In the genomic region with DNA sequence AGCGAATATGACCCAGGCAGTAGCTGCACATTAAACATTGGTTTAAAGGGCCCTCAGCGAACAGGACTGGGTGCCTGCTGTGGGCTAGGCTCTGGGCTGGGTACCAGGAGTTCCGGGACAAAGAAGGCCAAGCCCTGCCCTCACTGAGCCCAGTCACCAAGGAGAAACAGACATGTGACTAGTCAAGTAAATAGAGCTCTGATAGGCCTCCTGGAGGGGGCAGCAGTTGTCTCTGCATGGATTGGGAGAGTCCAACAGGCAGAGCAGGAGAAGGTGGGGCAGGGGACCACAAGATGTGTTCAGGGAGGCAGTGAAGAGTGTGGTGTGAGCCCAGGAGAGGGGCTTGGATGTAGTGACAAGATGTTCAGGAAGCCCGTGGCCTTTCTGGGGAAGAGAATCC, we compare ENCODE assay signal across 1 cellular context.
A peak's percentile ranks its signal among the peaks of the same experiment; 100 is the strongest.
TF ChIP-seq lines count a peak whose summit lies in the region.

No MANE protein-coding gene starts in this region.

TF ChIP-seq in HepG2, 621 proteins besides CTCF, POLR2A, EP300 and RAD21 (continued from another document and continues in another):
- TF ChIP-seq, protein P1, sequence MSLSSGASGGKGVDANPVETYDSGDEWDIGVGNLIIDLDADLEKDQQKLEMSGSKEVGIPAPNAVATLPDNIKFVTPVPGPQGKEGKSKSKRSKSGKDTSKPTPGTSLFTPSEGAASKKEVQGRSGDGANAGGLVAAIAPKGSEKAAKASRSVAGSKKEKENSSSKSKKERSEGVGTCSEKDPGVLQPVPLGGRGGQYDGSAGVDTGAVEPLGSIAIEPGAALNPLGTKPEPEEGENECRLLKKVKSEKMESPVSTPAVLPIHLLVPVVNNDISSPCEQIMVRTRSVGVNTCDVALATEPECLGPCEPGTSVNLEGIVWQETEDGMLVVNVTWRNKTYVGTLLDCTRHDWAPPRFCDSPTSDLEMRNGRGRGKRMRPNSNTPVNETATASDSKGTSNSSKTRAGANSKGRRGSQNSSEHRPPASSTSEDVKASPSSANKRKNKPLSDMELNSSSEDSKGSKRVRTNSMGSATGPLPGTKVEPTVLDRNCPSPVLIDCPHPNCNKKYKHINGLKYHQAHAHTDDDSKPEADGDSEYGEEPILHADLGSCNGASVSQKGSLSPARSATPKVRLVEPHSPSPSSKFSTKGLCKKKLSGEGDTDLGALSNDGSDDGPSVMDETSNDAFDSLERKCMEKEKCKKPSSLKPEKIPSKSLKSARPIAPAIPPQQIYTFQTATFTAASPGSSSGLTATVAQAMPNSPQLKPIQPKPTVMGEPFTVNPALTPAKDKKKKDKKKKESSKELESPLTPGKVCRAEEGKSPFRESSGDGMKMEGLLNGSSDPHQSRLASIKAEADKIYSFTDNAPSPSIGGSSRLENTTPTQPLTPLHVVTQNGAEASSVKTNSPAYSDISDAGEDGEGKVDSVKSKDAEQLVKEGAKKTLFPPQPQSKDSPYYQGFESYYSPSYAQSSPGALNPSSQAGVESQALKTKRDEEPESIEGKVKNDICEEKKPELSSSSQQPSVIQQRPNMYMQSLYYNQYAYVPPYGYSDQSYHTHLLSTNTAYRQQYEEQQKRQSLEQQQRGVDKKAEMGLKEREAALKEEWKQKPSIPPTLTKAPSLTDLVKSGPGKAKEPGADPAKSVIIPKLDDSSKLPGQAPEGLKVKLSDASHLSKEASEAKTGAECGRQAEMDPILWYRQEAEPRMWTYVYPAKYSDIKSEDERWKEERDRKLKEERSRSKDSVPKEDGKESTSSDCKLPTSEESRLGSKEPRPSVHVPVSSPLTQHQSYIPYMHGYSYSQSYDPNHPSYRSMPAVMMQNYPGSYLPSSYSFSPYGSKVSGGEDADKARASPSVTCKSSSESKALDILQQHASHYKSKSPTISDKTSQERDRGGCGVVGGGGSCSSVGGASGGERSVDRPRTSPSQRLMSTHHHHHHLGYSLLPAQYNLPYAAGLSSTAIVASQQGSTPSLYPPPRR (CRISPR knock-in tag; IDR thresholded peaks at IDR 0.05; ENCODE audit: borderline replicate concordance): no peak
- TF ChIP-seq, protein P2, sequence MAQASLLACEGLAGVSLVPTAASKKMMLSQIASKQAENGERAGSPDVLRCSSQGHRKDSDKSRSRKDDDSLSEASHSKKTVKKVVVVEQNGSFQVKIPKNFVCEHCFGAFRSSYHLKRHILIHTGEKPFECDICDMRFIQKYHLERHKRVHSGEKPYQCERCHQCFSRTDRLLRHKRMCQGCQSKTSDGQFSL (CRISPR knock-in tag; IDR thresholded peaks at IDR 0.05): no peak
- TF ChIP-seq KMT2B (CRISPR knock-in tag; IDR thresholded peaks at IDR 0.05) (no peak), SALL1 (CRISPR knock-in tag; IDR thresholded peaks at IDR 0.05) (peak; percentile 53), ZNF616 (CRISPR knock-in tag; IDR thresholded peaks at IDR 0.05; ENCODE audit: low read depth) (no peak), PRPF4 (IDR thresholded peaks at IDR 0.05; ENCODE audit: low read depth, low read length, poor library complexity, severe bottlenecking) (no peak), NFKB2 (CRISPR knock-in tag; IDR thresholded peaks at IDR 0.05; ENCODE audit: borderline replicate concordance) (no peak; the same call in 1 of the 2 replicates), ZNF644 (CRISPR knock-in tag; IDR thresholded peaks at IDR 0.05; ENCODE audit: low read depth) (peak; percentile 70; the same call in 1 of the 2 replicates), ZNF75D (CRISPR knock-in tag; IDR thresholded peaks at IDR 0.05; ENCODE audit: borderline replicate concordance) (no peak), CHD2 (IDR thresholded peaks at IDR 0.05; ENCODE audit: low read depth, low read length) (no peak; the same call in 1 of the 2 replicates), ZNF549 (CRISPR knock-in tag; IDR thresholded peaks at IDR 0.05) (no peak), CBX1 (IDR thresholded peaks at IDR 0.05; ENCODE audit: low read depth) (no peak), ZNF124 (CRISPR knock-in tag; IDR thresholded peaks at IDR 0.05) (no peak), SAP130 (CRISPR knock-in tag; IDR thresholded peaks at IDR 0.05; ENCODE audit: low read depth) (peak; percentile 80), ZNF678 (CRISPR knock-in tag; IDR thresholded peaks at IDR 0.05) (no peak), ZNF781 (CRISPR knock-in tag; IDR thresholded peaks at IDR 0.05; ENCODE audit: borderline replicate concordance, not compliant biosample characterization) (no peak), TEAD2 (CRISPR knock-in tag; IDR thresholded peaks at IDR 0.05) (no peak), ZNF20 (CRISPR knock-in tag; IDR thresholded peaks at IDR 0.05) (no peak), SIX1 (CRISPR knock-in tag; IDR thresholded peaks at IDR 0.05; ENCODE audit: borderline replicate concordance) (no peak), HES4 (CRISPR knock-in tag; IDR thresholded peaks at IDR 0.05; ENCODE audit: borderline replicate concordance) (no peak), ZNF557 (CRISPR knock-in tag; IDR thresholded peaks at IDR 0.05) (no peak), MIER3 (CRISPR knock-in tag; IDR thresholded peaks at IDR 0.05; ENCODE audit: borderline replicate concordance) (0 out of 2 replicates have a peak, but pooled peaks have one; percentile 35), DMAP1 (CRISPR knock-in tag; IDR thresholded peaks at IDR 0.05) (no peak; the same call in 1 of the 2 replicates), ZNF546 (CRISPR knock-in tag; conservative IDR thresholded peaks at IDR 0.05) (no peak)
- TF ChIP-seq, protein P3, sequence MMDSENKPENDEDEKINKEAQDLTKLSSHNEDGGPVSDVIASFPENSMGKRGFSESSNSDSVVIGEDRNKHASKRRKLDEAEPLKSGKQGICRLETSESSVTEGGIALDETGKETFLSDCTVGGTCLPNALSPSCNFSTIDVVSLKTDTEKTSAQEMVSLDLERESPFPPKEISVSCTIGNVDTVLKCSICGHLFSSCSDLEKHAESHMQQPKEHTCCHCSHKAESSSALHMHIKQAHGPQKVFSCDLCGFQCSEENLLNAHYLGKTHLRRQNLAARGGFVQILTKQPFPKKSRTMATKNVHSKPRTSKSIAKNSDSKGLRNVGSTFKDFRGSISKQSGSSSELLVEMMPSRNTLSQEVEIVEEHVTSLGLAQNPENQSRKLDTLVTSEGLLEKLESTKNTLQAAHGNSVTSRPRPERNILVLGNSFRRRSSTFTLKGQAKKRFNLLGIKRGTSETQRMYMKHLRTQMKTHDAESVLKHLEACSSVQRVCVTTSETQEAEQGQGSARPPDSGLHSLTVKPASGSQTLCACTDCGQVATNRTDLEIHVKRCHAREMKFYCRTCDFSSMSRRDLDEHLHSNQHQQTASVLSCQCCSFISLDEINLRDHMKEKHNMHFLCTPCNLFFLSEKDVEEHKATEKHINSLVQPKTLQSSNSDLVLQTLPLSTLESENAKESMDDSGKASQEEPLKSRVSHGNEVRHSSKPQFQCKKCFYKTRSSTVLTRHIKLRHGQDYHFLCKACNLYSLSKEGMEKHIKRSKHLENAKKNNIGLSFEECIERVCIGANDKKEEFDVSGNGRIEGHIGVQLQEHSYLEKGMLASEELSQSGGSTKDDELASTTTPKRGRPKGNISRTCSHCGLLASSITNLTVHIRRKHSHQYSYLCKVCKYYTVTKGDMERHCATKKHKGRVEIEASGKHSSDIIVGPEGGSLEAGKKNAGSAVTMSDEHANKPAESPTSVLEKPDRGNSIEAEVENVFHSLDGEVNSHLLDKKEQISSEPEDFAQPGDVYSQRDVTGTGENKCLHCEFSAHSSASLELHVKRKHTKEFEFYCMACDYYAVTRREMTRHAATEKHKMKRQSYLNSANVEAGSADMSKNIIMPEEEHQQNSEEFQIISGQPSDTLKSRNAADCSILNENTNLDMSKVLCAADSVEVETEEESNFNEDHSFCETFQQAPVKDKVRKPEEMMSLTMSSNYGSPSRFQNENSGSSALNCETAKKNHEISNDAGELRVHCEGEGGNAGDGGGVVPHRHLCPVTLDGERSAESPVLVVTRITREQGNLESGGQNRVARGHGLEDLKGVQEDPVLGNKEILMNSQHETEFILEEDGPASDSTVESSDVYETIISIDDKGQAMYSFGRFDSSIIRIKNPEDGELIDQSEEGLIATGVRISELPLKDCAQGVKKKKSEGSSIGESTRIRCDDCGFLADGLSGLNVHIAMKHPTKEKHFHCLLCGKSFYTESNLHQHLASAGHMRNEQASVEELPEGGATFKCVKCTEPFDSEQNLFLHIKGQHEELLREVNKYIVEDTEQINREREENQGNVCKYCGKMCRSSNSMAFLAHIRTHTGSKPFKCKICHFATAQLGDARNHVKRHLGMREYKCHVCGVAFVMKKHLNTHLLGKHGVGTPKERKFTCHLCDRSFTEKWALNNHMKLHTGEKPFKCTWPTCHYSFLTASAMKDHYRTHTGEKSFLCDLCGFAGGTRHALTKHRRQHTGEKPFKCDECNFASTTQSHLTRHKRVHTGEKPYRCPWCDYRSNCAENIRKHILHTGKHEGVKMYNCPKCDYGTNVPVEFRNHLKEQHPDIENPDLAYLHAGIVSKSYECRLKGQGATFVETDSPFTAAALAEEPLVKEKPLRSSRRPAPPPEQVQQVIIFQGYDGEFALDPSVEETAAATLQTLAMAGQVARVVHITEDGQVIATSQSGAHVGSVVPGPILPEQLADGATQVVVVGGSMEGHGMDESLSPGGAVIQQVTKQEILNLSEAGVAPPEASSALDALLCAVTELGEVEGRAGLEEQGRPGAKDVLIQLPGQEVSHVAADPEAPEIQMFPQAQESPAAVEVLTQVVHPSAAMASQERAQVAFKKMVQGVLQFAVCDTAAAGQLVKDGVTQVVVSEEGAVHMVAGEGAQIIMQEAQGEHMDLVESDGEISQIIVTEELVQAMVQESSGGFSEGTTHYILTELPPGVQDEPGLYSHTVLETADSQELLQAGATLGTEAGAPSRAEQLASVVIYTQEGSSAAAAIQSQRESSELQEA (CRISPR knock-in tag; IDR thresholded peaks at IDR 0.05; ENCODE audit: not compliant biosample characterization): no peak
- TF ChIP-seq, protein P4, sequence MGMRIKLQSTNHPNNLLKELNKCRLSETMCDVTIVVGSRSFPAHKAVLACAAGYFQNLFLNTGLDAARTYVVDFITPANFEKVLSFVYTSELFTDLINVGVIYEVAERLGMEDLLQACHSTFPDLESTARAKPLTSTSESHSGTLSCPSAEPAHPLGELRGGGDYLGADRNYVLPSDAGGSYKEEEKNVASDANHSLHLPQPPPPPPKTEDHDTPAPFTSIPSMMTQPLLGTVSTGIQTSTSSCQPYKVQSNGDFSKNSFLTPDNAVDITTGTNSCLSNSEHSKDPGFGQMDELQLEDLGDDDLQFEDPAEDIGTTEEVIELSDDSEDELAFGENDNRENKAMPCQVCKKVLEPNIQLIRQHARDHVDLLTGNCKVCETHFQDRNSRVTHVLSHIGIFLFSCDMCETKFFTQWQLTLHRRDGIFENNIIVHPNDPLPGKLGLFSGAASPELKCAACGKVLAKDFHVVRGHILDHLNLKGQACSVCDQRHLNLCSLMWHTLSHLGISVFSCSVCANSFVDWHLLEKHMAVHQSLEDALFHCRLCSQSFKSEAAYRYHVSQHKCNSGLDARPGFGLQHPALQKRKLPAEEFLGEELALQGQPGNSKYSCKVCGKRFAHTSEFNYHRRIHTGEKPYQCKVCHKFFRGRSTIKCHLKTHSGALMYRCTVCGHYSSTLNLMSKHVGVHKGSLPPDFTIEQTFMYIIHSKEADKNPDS (CRISPR knock-in tag; IDR thresholded peaks at IDR 0.05): no peak
- TF ChIP-seq, protein P5, sequence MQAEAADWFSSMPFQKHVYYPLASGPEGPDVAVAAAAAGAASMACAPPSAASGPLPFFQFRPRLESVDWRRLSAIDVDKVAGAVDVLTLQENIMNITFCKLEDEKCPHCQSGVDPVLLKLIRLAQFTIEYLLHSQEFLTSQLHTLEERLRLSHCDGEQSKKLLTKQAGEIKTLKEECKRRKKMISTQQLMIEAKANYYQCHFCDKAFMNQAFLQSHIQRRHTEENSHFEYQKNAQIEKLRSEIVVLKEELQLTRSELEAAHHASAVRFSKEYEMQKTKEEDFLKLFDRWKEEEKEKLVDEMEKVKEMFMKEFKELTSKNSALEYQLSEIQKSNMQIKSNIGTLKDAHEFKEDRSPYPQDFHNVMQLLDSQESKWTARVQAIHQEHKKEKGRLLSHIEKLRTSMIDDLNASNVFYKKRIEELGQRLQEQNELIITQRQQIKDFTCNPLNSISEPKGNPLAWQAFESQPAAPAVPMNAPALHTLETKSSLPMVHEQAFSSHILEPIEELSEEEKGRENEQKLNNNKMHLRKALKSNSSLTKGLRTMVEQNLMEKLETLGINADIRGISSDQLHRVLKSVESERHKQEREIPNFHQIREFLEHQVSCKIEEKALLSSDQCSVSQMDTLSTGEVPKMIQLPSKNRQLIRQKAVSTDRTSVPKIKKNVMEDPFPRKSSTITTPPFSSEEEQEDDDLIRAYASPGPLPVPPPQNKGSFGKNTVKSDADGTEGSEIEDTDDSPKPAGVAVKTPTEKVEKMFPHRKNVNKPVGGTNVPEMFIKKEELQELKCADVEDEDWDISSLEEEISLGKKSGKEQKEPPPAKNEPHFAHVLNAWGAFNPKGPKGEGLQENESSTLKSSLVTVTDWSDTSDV (CRISPR knock-in tag; IDR thresholded peaks at IDR 0.05): no peak
- TF ChIP-seq, protein P6, sequence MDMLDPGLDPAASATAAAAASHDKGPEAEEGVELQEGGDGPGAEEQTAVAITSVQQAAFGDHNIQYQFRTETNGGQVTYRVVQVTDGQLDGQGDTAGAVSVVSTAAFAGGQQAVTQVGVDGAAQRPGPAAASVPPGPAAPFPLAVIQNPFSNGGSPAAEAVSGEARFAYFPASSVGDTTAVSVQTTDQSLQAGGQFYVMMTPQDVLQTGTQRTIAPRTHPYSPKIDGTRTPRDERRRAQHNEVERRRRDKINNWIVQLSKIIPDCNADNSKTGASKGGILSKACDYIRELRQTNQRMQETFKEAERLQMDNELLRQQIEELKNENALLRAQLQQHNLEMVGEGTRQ (IDR thresholded peaks at IDR 0.05; ENCODE audit: low read depth, low read length): peak; percentile 73
- TF ChIP-seq, protein P6 (CRISPR knock-in tag; IDR thresholded peaks at IDR 0.05; ENCODE audit: borderline replicate concordance): peak; percentile 80; the same call in 1 of the 2 replicates
